ENCODE assay signal across 7 cellular contexts in the genomic region with DNA sequence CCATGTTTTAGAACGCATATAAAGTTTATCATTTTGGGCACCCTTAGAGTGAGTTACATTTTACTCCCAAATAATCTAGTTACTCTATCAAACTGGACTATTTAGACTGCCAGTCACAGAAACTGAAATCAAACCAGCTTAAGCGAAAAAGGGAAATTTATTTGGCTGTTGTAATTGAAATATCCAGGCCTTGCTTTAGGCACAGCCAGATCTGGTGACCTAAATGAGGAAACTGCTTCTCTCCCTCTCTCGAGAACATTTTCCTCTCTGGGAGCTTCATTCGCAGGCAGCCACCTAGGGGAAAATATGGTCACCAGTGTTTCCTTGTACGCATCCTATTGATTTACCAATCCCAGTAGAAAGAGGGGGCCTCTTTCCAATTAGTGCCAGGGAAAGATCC.
"Had no signal": no experiment of that assay in that cellular context is flagged by ENCODE, and none has a peak within 500 bp of the region (broad histone marks: within the 10 kb centered on the region; RNA-seq: fewer than 3 reads in every experiment).

No MANE protein-coding gene starts in this region.

- H2AFZ ChIP-seq: GM23248 had no signal

- H3K4me1 Mint-ChIP-seq: H9, IgD-negative memory B cell had no signal

- ATAC-seq: HepG2 had no signal

- H3K9ac ChIP-seq: GM23248 had no signal

- H3K4me3 Mint-ChIP-seq: H9, IgD-negative memory B cell had no signal

- H3K9me3 Mint-ChIP-seq: H9 had no signal

- H3K27ac Mint-ChIP-seq: H9, IgD-negative memory B cell had no signal

- H3K27ac ChIP-seq: GM23248, HL-60 had no signal

- DNase-seq: GM23248, H9, HCEC 1CT, KBM-7 had no signal

- H3K36me3 Mint-ChIP-seq: IgD-negative memory B cell had no signal

- H3K4me3 ChIP-seq: GM23248 had no signal
